1 cellular context compared by ENCODE assay signal in the genomic region with DNA sequence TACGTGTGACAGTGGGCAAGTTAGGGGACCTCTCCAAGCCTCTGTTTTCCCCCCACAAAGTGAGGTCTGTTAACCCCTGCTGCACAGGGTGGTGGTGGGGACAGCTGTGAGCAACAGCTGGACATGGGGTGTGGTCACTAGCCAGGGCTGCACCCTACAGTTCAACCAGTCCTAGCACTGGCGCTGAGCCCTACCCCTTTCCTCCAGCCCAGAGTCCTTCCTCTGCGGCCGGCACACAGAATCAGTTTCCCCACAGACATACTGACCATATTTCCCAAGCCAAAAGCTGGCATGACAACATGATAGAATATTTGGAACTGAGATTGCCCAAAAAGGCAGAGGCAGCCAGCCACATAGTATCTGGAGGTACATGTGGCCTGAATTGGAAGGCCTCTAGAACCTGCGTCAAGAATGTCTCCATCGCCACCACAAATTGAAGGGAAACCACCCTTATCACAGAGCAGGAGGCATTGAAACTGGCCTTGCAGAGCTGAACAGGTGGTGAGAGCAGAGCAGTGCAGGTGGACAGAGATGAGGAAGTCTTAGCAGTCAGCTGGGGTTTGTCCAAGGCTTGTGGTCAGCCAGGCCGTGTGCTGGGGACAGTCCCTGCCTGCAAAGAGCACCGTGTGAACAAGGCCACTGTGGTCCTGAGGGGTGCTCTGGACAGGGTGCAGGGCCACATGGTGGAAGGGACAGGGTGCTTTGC.
TF ChIP-seq lines count a peak whose summit lies in the region.

No MANE protein-coding gene starts in this region.

TF ChIP-seq in GM12878, 131 proteins besides CTCF, POLR2A, EP300 and RAD21 (continued from another document):
- TF ChIP-seq CREM (IDR thresholded peaks at IDR 0.05; ENCODE audit: low read depth) (no peak), TBL1XR1 (IDR thresholded peaks at IDR 0.05; ENCODE audit: low read depth, low read length) (no peak), TCF12 (IDR thresholded peaks at IDR 0.05; ENCODE audit: low read depth, low read length) (peak; percentile 89), SPI1 (IDR thresholded peaks at IDR 0.05; ENCODE audit: borderline replicate concordance, insufficient read depth, low read depth, low read length) (peak; percentile 18; the same call in 1 of the 2 replicates), SUPT20H (IDR thresholded peaks at IDR 0.05; ENCODE audit: borderline replicate concordance, control insufficient read depth, low read depth, low read length) (no peak), HCFC1 (IDR thresholded peaks at IDR 0.05; ENCODE audit: low read length) (no peak), RUNX3 (IDR thresholded peaks at IDR 0.05; ENCODE audit: low read length) (peak; percentile 37; the same call in 1 of the 2 replicates), NRF1 (conservative IDR thresholded peaks at IDR 0.05; ENCODE audit: low read depth, low read length) (no peak), TCF3 (IDR thresholded peaks at IDR 0.05; ENCODE audit: borderline replicate concordance, insufficient read depth, low read depth, low read length) (no peak)
